ENCODE assay signal across 9 cellular contexts in the genomic region with DNA sequence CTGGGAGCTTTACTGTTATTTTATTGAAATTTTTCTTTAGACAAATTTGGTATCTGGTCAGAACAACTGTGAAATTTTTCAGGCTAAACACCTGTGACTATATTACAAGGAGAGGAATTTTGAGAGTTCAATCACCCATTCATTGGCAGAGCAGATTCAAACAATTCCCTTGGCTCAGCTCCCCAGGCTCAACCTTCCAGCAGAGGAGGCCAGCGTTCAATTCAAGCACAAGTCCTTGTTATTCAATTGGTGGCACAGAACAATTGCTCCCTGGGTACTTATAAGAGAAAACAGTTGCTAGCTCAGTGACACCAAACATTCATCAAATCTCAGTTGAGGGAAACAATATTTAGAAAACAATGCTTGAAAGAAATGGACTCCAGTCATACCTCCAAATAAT.
DNase-seq lines count a peak whose midpoint lies in the region; ATAC-seq and TF ChIP-seq lines count a peak whose summit lies in the region.
"Had no signal": no experiment of that assay in that cellular context is flagged by ENCODE, and none has a peak within 500 bp of the region (broad histone marks: within the 10 kb centered on the region; RNA-seq: fewer than 3 reads in every experiment).

No MANE protein-coding gene starts in this region.

- H3K9me3 Mint-ChIP-seq in WTC11, result peaks cover 3% of the 10 kb centered on the region; the same call in 1 of the 2 replicates

- peak; percentile 60 for TF ChIP-seq RAD21 in Ishikawa (IDR thresholded peaks at IDR 0.05; ENCODE audit: low read depth)

- TF ChIP-seq CTCF in WTC11 (IDR thresholded peaks at IDR 0.05), result no peak
- TF ChIP-seq CTCF in kidney epithelial cell (IDR thresholded peaks at IDR 0.05; ENCODE audit: insufficient read depth, low read length, poor library complexity, severe bottlenecking), result peak; percentile 53

- no peaks in the 10 kb centered on the region for H3K36me3 ChIP-seq in kidney epithelial cell (ENCODE audit: control insufficient read depth, insufficient read depth, low read length)
- H3K36me3 ChIP-seq: thoracic aorta had no signal

- CTCF ChIA-PET in WTC11 (lab: Charles Lee), result interaction anchor here (0.5 to 1.7 kb wide), 7 partner anchors 17 to 614 kb away, joined by 3 to 5 read pairs (median 3); partner anchors contain the start of genes HSDL2 and PTBP3

- H3K36me3 Mint-ChIP-seq in WTC11, result peaks cover 6% of the 10 kb centered on the region; the same call in 1 of the 2 replicates

- ATAC-seq in WTC11 (peak; percentile 93), HG03521 (IDR thresholded peaks at IDR 0.05; ENCODE audit: unreplicated experiment) (no peak), HG02610 (IDR thresholded peaks at IDR 0.05; ENCODE audit: unreplicated experiment) (no peak)

- H3K27me3 Mint-ChIP-seq in WTC11 (ENCODE audit: low read depth), result no peaks in the 10 kb centered on the region

- no peak overlapping the region for H3K4me3 Mint-ChIP-seq in WTC11

- POLR2A ChIA-PET in WTC11 (lab: Charles Lee), result no interaction called here

- no peak for TF ChIP-seq EP300 in Ishikawa (IDR thresholded peaks at IDR 0.05; ENCODE audit: borderline replicate concordance)

- DNase-seq in DMS79 treated with DMSO at 0.1 percent for 48 hours (lab: John Stamatoyannopoulos, UW), result peak; percentile 58
- DNase-seq in WTC11 (ENCODE audit: low spot score), result peak; percentile 40
- DNase-seq in kidney epithelial cell (ENCODE audit: low read depth), result no peak
- DNase-seq in KG1 (lab: John Stamatoyannopoulos, UW), result no peak
- DNase-seq in NCI-H446 treated with DMSO at 0.1 percent for 48 hours (lab: John Stamatoyannopoulos, UW), result no peak

- H3K27ac Mint-ChIP-seq in WTC11, result no peak overlapping the region

- H3K4me3 ChIP-seq in kidney epithelial cell (ENCODE audit: low read depth, low read length), result no peak overlapping the region
- H3K4me3 ChIP-seq: thoracic aorta had no signal

- no peaks in the 10 kb centered on the region for H3K27me3 ChIP-seq in kidney epithelial cell (ENCODE audit: control insufficient read depth, insufficient read depth, low read length)

- H3K4me1 Mint-ChIP-seq in WTC11, result peaks cover 12% of the 10 kb centered on the region

TF ChIP-seq in Ishikawa, 13 proteins besides CTCF, POLR2A, EP300 and RAD21:
- no peak for TF ChIP-seq REST (IDR thresholded peaks at IDR 0.05; ENCODE audit: low read depth)
- no peak for TF ChIP-seq EGR1 (IDR thresholded peaks at IDR 0.05)
- TF ChIP-seq ZBTB7A (IDR thresholded peaks at IDR 0.05; ENCODE audit: low read depth), result no peak
- TF ChIP-seq, protein P1, sequence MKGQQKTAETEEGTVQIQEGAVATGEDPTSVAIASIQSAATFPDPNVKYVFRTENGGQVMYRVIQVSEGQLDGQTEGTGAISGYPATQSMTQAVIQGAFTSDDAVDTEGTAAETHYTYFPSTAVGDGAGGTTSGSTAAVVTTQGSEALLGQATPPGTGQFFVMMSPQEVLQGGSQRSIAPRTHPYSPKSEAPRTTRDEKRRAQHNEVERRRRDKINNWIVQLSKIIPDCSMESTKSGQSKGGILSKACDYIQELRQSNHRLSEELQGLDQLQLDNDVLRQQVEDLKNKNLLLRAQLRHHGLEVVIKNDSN (IDR thresholded peaks at IDR 0.05), result no peak

TF ChIP-seq in WTC11, 78 proteins besides CTCF, POLR2A, EP300 and RAD21:
- no peak for TF ChIP-seq ZNF416 (CRISPR knock-in tag; IDR thresholded peaks at IDR 0.05)
- no peak for TF ChIP-seq ESRRA (CRISPR knock-in tag; IDR thresholded peaks at IDR 0.05; ENCODE audit: borderline replicate concordance)
- TF ChIP-seq, protein P2, sequence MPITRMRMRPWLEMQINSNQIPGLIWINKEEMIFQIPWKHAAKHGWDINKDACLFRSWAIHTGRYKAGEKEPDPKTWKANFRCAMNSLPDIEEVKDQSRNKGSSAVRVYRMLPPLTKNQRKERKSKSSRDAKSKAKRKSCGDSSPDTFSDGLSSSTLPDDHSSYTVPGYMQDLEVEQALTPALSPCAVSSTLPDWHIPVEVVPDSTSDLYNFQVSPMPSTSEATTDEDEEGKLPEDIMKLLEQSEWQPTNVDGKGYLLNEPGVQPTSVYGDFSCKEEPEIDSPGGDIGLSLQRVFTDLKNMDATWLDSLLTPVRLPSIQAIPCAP (CRISPR knock-in tag; IDR thresholded peaks at IDR 0.05), result no peak
- no peak for TF ChIP-seq FOXK1 (CRISPR knock-in tag; IDR thresholded peaks at IDR 0.05)
- no peak for TF ChIP-seq E2F4 (CRISPR knock-in tag; IDR thresholded peaks at IDR 0.05; ENCODE audit: borderline replicate concordance, low read depth)
- TF ChIP-seq FOXP1 (CRISPR knock-in tag; IDR thresholded peaks at IDR 0.05; ENCODE audit: borderline replicate concordance), result no peak
- TF ChIP-seq, protein P1 (CRISPR knock-in tag; IDR thresholded peaks at IDR 0.05), result no peak

Comparison
In these comparisons a context has a peak if more than half of its experiments do, and no peak if none do; other contexts are left out.
1. DNase-seq: peak in DMS79 treated with DMSO at 0.1 percent for 48 hours (single experiment) and WTC11 (single experiment); none in kidney epithelial cell (single experiment), KG1 (single experiment) and NCI-H446 treated with DMSO at 0.1 percent for 48 hours (single experiment).